In genomic region chr6:36662380-36662779, GRCh38 we compare ENCODE assay signal across 26 cellular contexts. TPM values are rescaled to one million over a fixed set of nuclear protein-coding genes. Genes with fewer than 3 reads are reported as not detected.
DNase-seq lines count a peak whose midpoint lies in the region; ATAC-seq and TF ChIP-seq lines count a peak whose summit lies in the region.
"Had no signal": no experiment of that assay in that cellular context is flagged by ENCODE, and none has a peak within 500 bp of the region (broad histone marks: within the 10 kb centered on the region; RNA-seq: fewer than 3 reads in every experiment).

No MANE protein-coding gene starts in this region.

- H2AFZ ChIP-seq in OCI-LY1 (ENCODE audit: low read length), result no peak overlapping the region
- H2AFZ ChIP-seq: parathyroid adenoma had no signal

- H3K4me1 Mint-ChIP-seq in stimulated activated memory B cell treated with anti-CD40 and anti-IgM and Interleukin-4, amounts not matched to agents 10 μg/mL and 1 μg/mL and 100 μg/mL, for 72 hours, result peaks cover 43% of the 10 kb centered on the region

- H3K9me2 ChIP-seq in OCI-LY1 (ENCODE audit: low read depth, low read length), result no peaks in the 10 kb centered on the region

- no peak overlapping the region for H3K27ac Mint-ChIP-seq in activated naive CD4-positive, alpha-beta T cell treated with anti-CD3 and anti-CD28 coated beads, Interleukin-2, amount 50 U/mL, for 72 hours
- H3K27ac Mint-ChIP-seq in stimulated activated memory B cell treated with anti-CD40 and anti-IgM and Interleukin-4, amounts not matched to agents 10 μg/mL and 1 μg/mL and 100 μg/mL, for 72 hours, result peak overlapping the region; percentile 13
- H3K27ac Mint-ChIP-seq: mesothelial cell of epicardium, nephron had no signal

- H3K9me3 Mint-ChIP-seq in activated naive CD4-positive, alpha-beta T cell treated with anti-CD3 and anti-CD28 coated beads, Interleukin-2, amount 50 U/mL, for 72 hours, result no peaks in the 10 kb centered on the region
- H3K9me3 Mint-ChIP-seq in stimulated activated memory B cell treated with anti-CD40 and anti-IgM and Interleukin-4, amounts not matched to agents 10 μg/mL and 1 μg/mL and 100 μg/mL, for 72 hours, result no peaks in the 10 kb centered on the region
- H3K9me3 Mint-ChIP-seq: mesothelial cell of epicardium, nephron had no signal

- H3K9ac ChIP-seq in OCI-LY1 (ENCODE audit: low read length) (no peak overlapping the region), duodenal mucosa (ENCODE audit: low read depth in 1 of 2, low read length in 2 of 2) (no peak overlapping the region)
- H3K9ac ChIP-seq: parathyroid adenoma had no signal

- H3K4me3 ChIP-seq in OCI-LY1 (ENCODE audit: low read depth, low read length, poor library complexity, severe bottlenecking), result no peak overlapping the region
- H3K4me3 ChIP-seq in duodenal mucosa (ENCODE audit: low read depth in 1 of 2, low read length in 2 of 2), result peak overlapping the region; percentile 1 to 2
- H3K4me3 ChIP-seq in left ventricle myocardium inferior, result no peak overlapping the region
- H3K4me3 ChIP-seq: heart right ventricle, Peyer's patch, SJSA1 had no signal

- H3K4me1 ChIP-seq in OCI-LY1 (ENCODE audit: insufficient read depth, low read length, severe bottlenecking), result peaks cover 70% of the 10 kb centered on the region
- H3K4me1 ChIP-seq in duodenal mucosa (ENCODE audit: control insufficient read depth in 1 of 2, insufficient read depth in 2 of 2, low read length in 2 of 2), result peaks cover 26 to 37% of the 10 kb centered on the region in 2 donors
- peaks cover 24% of the 10 kb centered on the region for H3K4me1 ChIP-seq in left ventricle myocardium inferior

- H3K27me3 Mint-ChIP-seq in stimulated activated memory B cell treated with anti-CD40 and anti-IgM and Interleukin-4, amounts not matched to agents 10 μg/mL and 1 μg/mL and 100 μg/mL, for 72 hours, result peaks cover 10% of the 10 kb centered on the region

- no peaks in the 10 kb centered on the region for H3K36me3 ChIP-seq in OCI-LY1 (ENCODE audit: insufficient read depth, low read length)
- H3K36me3 ChIP-seq in duodenal mucosa (ENCODE audit: control insufficient read depth in 1 of 2, insufficient read depth in 2 of 2, low read length in 2 of 2), result no peaks in the 10 kb centered on the region
- H3K36me3 ChIP-seq in left ventricle myocardium inferior, result no peaks in the 10 kb centered on the region
- H3K36me3 ChIP-seq: heart right ventricle, Peyer's patch, SJSA1 had no signal

- intact Hi-C loops in left ventricle myocardium inferior (cut with micrococcal nuclease), result no loop called here

- TF ChIP-seq CTCF in OCI-LY1 (IDR thresholded peaks at IDR 0.05; ENCODE audit: low read length), result no peak
- TF ChIP-seq CTCF in left ventricle myocardium inferior (IDR thresholded peaks at IDR 0.05; ENCODE audit: borderline replicate concordance), result no peak

- peak overlapping the region; percentile 16; the same call in 1 of the 2 replicates for H3K4me2 ChIP-seq in OCI-LY1 (ENCODE audit: low read length)

- no peak overlapping the region for H3K4me3 Mint-ChIP-seq in stimulated activated memory B cell treated with anti-CD40 and anti-IgM and Interleukin-4, amounts not matched to agents 10 μg/mL and 1 μg/mL and 100 μg/mL, for 72 hours
- H3K4me3 Mint-ChIP-seq: mesothelial cell of epicardium, nephron had no signal

- no peaks in the 10 kb centered on the region for H3K9me3 ChIP-seq in OCI-LY1 (ENCODE audit: low read length)
- no peaks in the 10 kb centered on the region for H3K9me3 ChIP-seq in duodenal mucosa (ENCODE audit: control insufficient read depth in 1 of 2, low read length in 2 of 2)
- no peaks in the 10 kb centered on the region for H3K9me3 ChIP-seq in left ventricle myocardium inferior (replicated peaks)
- H3K9me3 ChIP-seq: heart right ventricle, Peyer's patch, SJSA1 had no signal

- no peaks in the 10 kb centered on the region for H3K36me3 Mint-ChIP-seq in activated naive CD4-positive, alpha-beta T cell treated with anti-CD3 and anti-CD28 coated beads, Interleukin-2, amount 50 U/mL, for 72 hours
- no peaks in the 10 kb centered on the region for H3K36me3 Mint-ChIP-seq in stimulated activated memory B cell treated with anti-CD40 and anti-IgM and Interleukin-4, amounts not matched to agents 10 μg/mL and 1 μg/mL and 100 μg/mL, for 72 hours
- H3K36me3 Mint-ChIP-seq: mesothelial cell of epicardium had no signal

- H3K27me3 ChIP-seq in OCI-LY1 (ENCODE audit: insufficient read depth, low read length) (no peaks in the 10 kb centered on the region), duodenal mucosa (ENCODE audit: control insufficient read depth in 1 of 2, insufficient read depth in 2 of 2, low read length in 2 of 2) (peaks cover 0 to 2% of the 10 kb centered on the region in 2 donors), left ventricle myocardium inferior (ENCODE audit: low read depth) (no peaks in the 10 kb centered on the region)
- H3K27me3 ChIP-seq: Peyer's patch, SJSA1 had no signal

- no peaks in the 10 kb centered on the region for H4K20me1 ChIP-seq in OCI-LY1 (ENCODE audit: insufficient read depth, low read length)

- DNase-seq in activated naive CD4-positive, alpha-beta T cell treated with anti-CD3 and anti-CD28 coated beads, Interleukin-2, amount 50 U/mL, for 72 hours (ENCODE audit: low spot score in 2 of 2), result no peak
- DNase-seq in activated naive CD4-positive, alpha-beta T cell treated with Interleukin-2 at 50 U/mL for 16 hours, result no peak
- no peak for DNase-seq in DMS79 treated with DMSO at 0.1 percent for 48 hours (lab: John Stamatoyannopoulos, UW)
- DNase-seq in left ventricle myocardium inferior, result no peak
- DNase-seq: activated gamma-delta T cell; amygdala; dermis blood vessel endothelial cell; HCEC 1CT; heart right ventricle; Kasumi-1; NCI-H1092; NCI-H1930; Peyer's patch; stimulated activated CD4-positive, alpha-beta T cell treated with anti-CD3 and anti-CD28 coated beads, Interleukin-15, amount 100 ng/mL, for 24 hours; T-helper 2 cell had no signal

- no peaks in the 10 kb centered on the region for H3F3A ChIP-seq in OCI-LY1 (ENCODE audit: insufficient read depth, low read length)

- H3K27ac ChIP-seq in OCI-LY1 (ENCODE audit: low read depth, low read length, poor library complexity, severe bottlenecking) (peak overlapping the region; percentile 51), duodenal mucosa (ENCODE audit: low read depth, low read length) (no peak overlapping the region), left ventricle myocardium inferior (replicated peaks) (no peak overlapping the region)
- H3K27ac ChIP-seq: heart right ventricle, parathyroid adenoma, SJSA1, VCaP had no signal

- peak; percentile 18 to 27 for ATAC-seq in activated naive CD4-positive, alpha-beta T cell treated with anti-CD3 and anti-CD28 coated beads, Interleukin-2, amount 50 U/mL, for 72 hours
- no peak for ATAC-seq in stimulated activated memory B cell treated with anti-CD40 and anti-IgM and Interleukin-4, amounts not matched to agents 10 μg/mL and 1 μg/mL and 100 μg/mL, for 72 hours
- no peak for ATAC-seq in GM18511 (IDR thresholded peaks at IDR 0.05; ENCODE audit: unreplicated experiment)
- ATAC-seq: heart right ventricle, sciatic nerve had no signal

- H3K79me2 ChIP-seq in OCI-LY1 (ENCODE audit: insufficient read depth, low read length), result no peaks in the 10 kb centered on the region
- H3K79me2 ChIP-seq: parathyroid adenoma had no signal

RNA-seq across cellular contexts. Expression of gene CDKN1A, which starts 16.1 kb away (rescaled TPM):
- total RNA-seq in activated naive CD4-positive, alpha-beta T cell treated with anti-CD3 and anti-CD28 coated beads, Interleukin-2, amount 50 U/mL, for 72 hours, result 100 to 1,000 TPM in 1 of 2 donors, 10 to 100 TPM in 1; 43.3 to 146 TPM
- 67.2 TPM for total RNA-seq in left ventricle myocardium inferior

RNA-seq across cellular contexts. Expression of gene RAB44, which starts 35.2 kb away (rescaled TPM):
- under 1 TPM; 0.07 to 0.12 TPM for total RNA-seq in activated naive CD4-positive, alpha-beta T cell treated with anti-CD3 and anti-CD28 coated beads, Interleukin-2, amount 50 U/mL, for 72 hours
- total RNA-seq in left ventricle myocardium inferior, result 0.05 TPM
- total RNA-seq: A673, SJSA1 had no signal

Comparison
In these comparisons a context has a peak if more than half of its experiments do, and no peak if none do; other contexts are left out.
1. ATAC-seq: peak in activated naive CD4-positive, alpha-beta T cell treated with anti-CD3 and anti-CD28 coated beads, Interleukin-2, amount 50 U/mL, for 72 hours (2 of 2); none in stimulated activated memory B cell treated with anti-CD40 and anti-IgM and Interleukin-4, amounts not matched to agents 10 μg/mL and 1 μg/mL and 100 μg/mL, for 72 hours (single experiment) and GM18511 (single experiment).
2. H3K4me3 ChIP-seq: peak in duodenal mucosa (2 of 2); none in OCI-LY1 (single experiment) and left ventricle myocardium inferior (single experiment).